In the genomic region with DNA sequence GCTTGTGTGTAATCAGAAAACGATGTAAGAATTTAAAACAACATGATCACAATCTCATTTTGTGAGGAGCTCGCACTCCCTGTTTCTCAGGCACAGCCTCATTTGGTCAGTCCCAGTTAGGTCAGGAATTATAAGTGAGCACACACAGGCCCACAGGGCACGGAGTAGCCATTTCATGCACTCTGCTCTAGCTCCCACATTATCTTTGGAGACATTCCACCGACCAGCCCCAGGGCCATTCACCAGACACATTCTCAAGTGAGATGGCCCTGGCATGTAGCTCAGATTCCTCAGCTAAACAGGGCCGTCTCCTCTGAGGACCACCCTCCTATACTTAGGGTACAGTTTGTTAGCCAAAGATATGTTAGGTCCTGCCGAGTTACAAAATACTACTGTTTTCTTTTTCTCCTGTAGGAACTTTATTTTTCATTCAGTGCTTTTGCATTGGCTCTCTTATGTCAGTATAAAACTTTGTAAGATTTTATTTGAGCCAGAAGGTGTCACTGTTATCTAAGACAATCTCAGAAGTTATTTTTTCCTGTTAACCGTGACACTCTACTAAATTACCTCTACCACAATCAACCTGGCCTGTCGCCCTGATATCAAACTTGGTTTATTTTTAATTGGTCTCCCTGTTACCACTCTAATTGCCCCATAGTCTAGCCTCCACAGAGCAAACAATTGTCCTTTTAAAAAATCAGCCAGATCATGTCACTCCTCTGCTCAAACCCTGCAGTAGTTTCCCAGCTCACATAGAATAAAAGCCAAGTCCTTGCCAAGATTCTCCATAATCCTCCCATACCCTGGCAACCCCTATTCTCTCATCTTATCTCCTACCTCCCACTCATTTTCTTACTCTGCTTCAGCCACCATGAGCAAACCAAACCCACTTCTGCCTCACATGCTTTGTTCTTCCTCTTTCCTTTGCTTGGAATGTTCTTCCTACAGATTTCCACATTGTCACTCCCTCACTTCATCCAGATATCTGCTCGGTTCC, we compare ENCODE assay signal across 8 cellular contexts.
A peak's percentile ranks its signal among the peaks of the same experiment; 100 is the strongest.
DNase-seq lines count a peak whose midpoint lies in the region; ATAC-seq and TF ChIP-seq lines count a peak whose summit lies in the region.

No MANE protein-coding gene starts in this region.

- H3K36me3 Mint-ChIP-seq in stimulated activated naive B cell treated with anti-CD40 and anti-IgM and Interleukin-4, amounts not matched to agents 10 μg/mL and 1 μg/mL and 100 μg/mL, for 72 hours = no peaks in the 10 kb centered on the region
- H3K36me3 Mint-ChIP-seq in immature natural killer cell = no peaks in the 10 kb centered on the region

- ATAC-seq in RWPE2 (ENCODE audit: low read depth) = peak; percentile 29; the same call in 1 of the 3 replicates
- ATAC-seq in stimulated activated naive B cell treated with anti-CD40 and anti-IgM and Interleukin-4, amounts not matched to agents 10 μg/mL and 1 μg/mL and 100 μg/mL, for 72 hours (replicated peaks) = peak; percentile 23 to 38
- no peak for ATAC-seq in HG02623 (IDR thresholded peaks at IDR 0.05; ENCODE audit: unreplicated experiment)
- no peak for ATAC-seq in GM19035 (IDR thresholded peaks at IDR 0.05; ENCODE audit: unreplicated experiment)

- TF ChIP-seq CTCF in RWPE2 (IDR thresholded peaks at IDR 0.05; ENCODE audit: poor library complexity, severe bottlenecking) = peak; percentile 45

- no peak overlapping the region for H3K4me3 Mint-ChIP-seq in stimulated activated naive B cell treated with anti-CD40 and anti-IgM and Interleukin-4, amounts not matched to agents 10 μg/mL and 1 μg/mL and 100 μg/mL, for 72 hours
- H3K4me3 Mint-ChIP-seq in immature natural killer cell = no peak overlapping the region

- peaks cover 16% of the 10 kb centered on the region for H3K4me1 ChIP-seq in RWPE2 (ENCODE audit: insufficient read depth, poor library complexity, severe bottlenecking)

- H3K27me3 Mint-ChIP-seq in stimulated activated naive B cell treated with anti-CD40 and anti-IgM and Interleukin-4, amounts not matched to agents 10 μg/mL and 1 μg/mL and 100 μg/mL, for 72 hours = no peaks in the 10 kb centered on the region
- peaks cover 0 to 3% (median 2%) of the 10 kb centered on the region in 3 donors for H3K27me3 Mint-ChIP-seq in immature natural killer cell (ENCODE audit: low read depth in 3 of 3)

- H3K4me1 Mint-ChIP-seq in stimulated activated naive B cell treated with anti-CD40 and anti-IgM and Interleukin-4, amounts not matched to agents 10 μg/mL and 1 μg/mL and 100 μg/mL, for 72 hours = peaks cover 2 to 11% of the 10 kb centered on the region in 2 donors
- no peaks in the 10 kb centered on the region for H3K4me1 Mint-ChIP-seq in immature natural killer cell

- no peaks in the 10 kb centered on the region for H3K27me3 ChIP-seq in RWPE2 (ENCODE audit: insufficient read depth, poor library complexity, severe bottlenecking)

- H3K27ac ChIP-seq in RWPE2 (ENCODE audit: poor library complexity, severe bottlenecking) = peak overlapping the region; percentile 66

- no peaks in the 10 kb centered on the region for H3K9me3 ChIP-seq in RWPE2 (ENCODE audit: severe bottlenecking)

- no peaks in the 10 kb centered on the region for H3K9me3 Mint-ChIP-seq in stimulated activated naive B cell treated with anti-CD40 and anti-IgM and Interleukin-4, amounts not matched to agents 10 μg/mL and 1 μg/mL and 100 μg/mL, for 72 hours
- H3K9me3 Mint-ChIP-seq in immature natural killer cell = no peaks in the 10 kb centered on the region

- no peak overlapping the region for H3K4me3 ChIP-seq in RWPE2 (ENCODE audit: severe bottlenecking)

- DNase-seq in NCI-H2107 treated with DMSO at 0.1 percent for 48 hours (lab: John Stamatoyannopoulos, UW; ENCODE audit: unreplicated experiment) (peak; percentile 62), NCI-H2107 (lab: John Stamatoyannopoulos, UW) (no peak), RWPE2 (ENCODE audit: low spot score) (no peak), foreskin melanocyte (peak; percentile 75), immature natural killer cell (no peak)
- no peak for DNase-seq in stimulated activated naive B cell treated with anti-CD40 and anti-IgM and Interleukin-4, amounts not matched to agents 10 μg/mL and 1 μg/mL and 100 μg/mL, for 72 hours

- H3K27ac Mint-ChIP-seq in stimulated activated naive B cell treated with anti-CD40 and anti-IgM and Interleukin-4, amounts not matched to agents 10 μg/mL and 1 μg/mL and 100 μg/mL, for 72 hours = no peak overlapping the region
- H3K27ac Mint-ChIP-seq in immature natural killer cell = no peak overlapping the region

- peaks cover 8% of the 10 kb centered on the region; the same call in 1 of the 2 replicates for H3K36me3 ChIP-seq in RWPE2 (ENCODE audit: low read depth)

Comparison
In these comparisons a context has a peak if more than half of its experiments do, and no peak if none do; other contexts are left out.
1. DNase-seq: peak in NCI-H2107 treated with DMSO at 0.1 percent for 48 hours (single experiment) and foreskin melanocyte (single experiment); none in NCI-H2107 (single experiment), RWPE2 (single experiment), stimulated activated naive B cell treated with anti-CD40 and anti-IgM and Interleukin-4, amounts not matched to agents 10 μg/mL and 1 μg/mL and 100 μg/mL, for 72 hours (single experiment) and immature natural killer cell (0 of 3).
2. ATAC-seq: peak in RWPE2 (single experiment) and stimulated activated naive B cell treated with anti-CD40 and anti-IgM and Interleukin-4, amounts not matched to agents 10 μg/mL and 1 μg/mL and 100 μg/mL, for 72 hours (2 of 2); none in HG02623 (single experiment) and GM19035 (single experiment).